In genomic region chr1:20771780-20772179, GRCh38 we compare ENCODE assay signal across 16 cellular contexts. TPM values are rescaled to one million over a fixed set of nuclear protein-coding genes. Genes with fewer than 3 reads are reported as not detected.
DNase-seq lines count a peak whose midpoint lies in the region; ATAC-seq, FAIRE-seq and TF ChIP-seq lines count a peak whose summit lies in the region.
"Had no signal": no experiment of that assay in that cellular context is flagged by ENCODE, and none has a peak within 500 bp of the region (broad histone marks: within the 10 kb centered on the region; RNA-seq: fewer than 3 reads in every experiment).

No MANE protein-coding gene starts in this region.

- peak; percentile 45 for FAIRE-seq in GM12891 (lab: Jason Lieb, UNC)
- FAIRE-seq: HTR-8/SVneo had no signal

- H3K27ac Mint-ChIP-seq in activated naive CD4-positive, alpha-beta T cell treated with anti-CD3 and anti-CD28 coated beads, Interleukin-2, amount 50 U/mL, for 24 hours: peak overlapping the region; percentile 17
- H3K27ac Mint-ChIP-seq in activated naive CD4-positive, alpha-beta T cell treated with anti-CD3 and anti-CD28 coated beads, Interleukin-2, amount 50 U/mL, for 72 hours: peak overlapping the region in 1 of 2 donors; percentile 42
- H3K27ac Mint-ChIP-seq in brain: peak overlapping the region in 4 of 5 experiments; percentile 8 to 85 (median 69)
- peak overlapping the region; percentile 46 for H3K27ac Mint-ChIP-seq in stimulated activated effector memory CD8-positive, alpha-beta T cell treated with anti-CD3 and anti-CD28 coated beads, Interleukin-12 subunit alpha, Interleukin-12 subunit beta, amount 100 ng/mL, for 72 hours
- H3K27ac Mint-ChIP-seq: HFFc6 had no signal

- no peaks in the 10 kb centered on the region for H3K9me3 Mint-ChIP-seq in activated naive CD4-positive, alpha-beta T cell treated with anti-CD3 and anti-CD28 coated beads, Interleukin-2, amount 50 U/mL, for 24 hours
- H3K9me3 Mint-ChIP-seq in activated naive CD4-positive, alpha-beta T cell treated with anti-CD3 and anti-CD28 coated beads, Interleukin-2, amount 50 U/mL, for 72 hours: no peaks in the 10 kb centered on the region
- H3K9me3 Mint-ChIP-seq in brain: no peaks in the 10 kb centered on the region
- H3K9me3 Mint-ChIP-seq in stimulated activated effector memory CD8-positive, alpha-beta T cell treated with anti-CD3 and anti-CD28 coated beads, Interleukin-12 subunit alpha, Interleukin-12 subunit beta, amount 100 ng/mL, for 72 hours: no peaks in the 10 kb centered on the region
- H3K9me3 Mint-ChIP-seq: CD14-positive monocyte; CD8-positive, alpha-beta memory T cell; HFFc6 had no signal

- TF ChIP-seq CTCF in brain (conservative IDR thresholded peaks at IDR 0.05): no peak

- H3K4me3 Mint-ChIP-seq in activated naive CD4-positive, alpha-beta T cell treated with anti-CD3 and anti-CD28 coated beads, Interleukin-2, amount 50 U/mL, for 24 hours: no peak overlapping the region
- no peak overlapping the region for H3K4me3 Mint-ChIP-seq in brain
- no peak overlapping the region for H3K4me3 Mint-ChIP-seq in stimulated activated effector memory CD8-positive, alpha-beta T cell treated with anti-CD3 and anti-CD28 coated beads, Interleukin-12 subunit alpha, Interleukin-12 subunit beta, amount 100 ng/mL, for 72 hours
- H3K4me3 Mint-ChIP-seq: CD14-positive monocyte; CD8-positive, alpha-beta memory T cell; HFFc6 had no signal

- ATAC-seq in activated naive CD4-positive, alpha-beta T cell treated with anti-CD3 and anti-CD28 coated beads, Interleukin-2, amount 50 U/mL, for 72 hours: no peak
- no peak for ATAC-seq in stimulated activated effector memory CD8-positive, alpha-beta T cell treated with anti-CD3 and anti-CD28 coated beads, Interleukin-12 subunit alpha, Interleukin-12 subunit beta, amount 100 ng/mL, for 72 hours
- ATAC-seq: GM12878 had no signal

- peaks cover 12% of the 10 kb centered on the region for H3K4me1 Mint-ChIP-seq in activated naive CD4-positive, alpha-beta T cell treated with anti-CD3 and anti-CD28 coated beads, Interleukin-2, amount 50 U/mL, for 24 hours
- peaks cover 8% of the 10 kb centered on the region for H3K4me1 Mint-ChIP-seq in brain
- H3K4me1 Mint-ChIP-seq in stimulated activated effector memory CD8-positive, alpha-beta T cell treated with anti-CD3 and anti-CD28 coated beads, Interleukin-12 subunit alpha, Interleukin-12 subunit beta, amount 100 ng/mL, for 72 hours: peaks cover 7% of the 10 kb centered on the region
- H3K4me1 Mint-ChIP-seq: CD14-positive monocyte had no signal

- TF ChIP-seq POLR2A in GM12891 (IDR thresholded peaks at IDR 0.05; ENCODE audit: low read depth, low read length): no peak

- H3K27me3 Mint-ChIP-seq in activated naive CD4-positive, alpha-beta T cell treated with anti-CD3 and anti-CD28 coated beads, Interleukin-2, amount 50 U/mL, for 24 hours: no peaks in the 10 kb centered on the region
- H3K27me3 Mint-ChIP-seq in brain: no peaks in the 10 kb centered on the region
- H3K27me3 Mint-ChIP-seq: CD8-positive, alpha-beta memory T cell had no signal

- no peak for DNase-seq in activated naive CD4-positive, alpha-beta T cell treated with anti-CD3 and anti-CD28 coated beads, Interleukin-2, amount 50 U/mL, for 72 hours (ENCODE audit: low spot score in 2 of 2)
- DNase-seq in GM12891 (ENCODE audit: insufficient read length, low spot score) (no peak), NCI-H345 treated with DMSO at 0.1 percent for 48 hours (lab: John Stamatoyannopoulos, UW; ENCODE audit: unreplicated experiment) (no peak), SIG-M5 treated with dmso at 0.1 percent for 504 hours (lab: John Stamatoyannopoulos, UW; ENCODE audit: unreplicated experiment) (no peak)
- no peak for DNase-seq in stimulated activated effector memory CD8-positive, alpha-beta T cell treated with anti-CD3 and anti-CD28 coated beads, Interleukin-12 subunit alpha, Interleukin-12 subunit beta, amount 100 ng/mL, for 72 hours (ENCODE audit: low spot score in 2 of 2)
- DNase-seq: Caco-2; CD8-positive, alpha-beta memory T cell; DMS53; HCEC 1CT; HFFc6; KBM-7 had no signal

- peaks cover 12% of the 10 kb centered on the region for H3K36me3 Mint-ChIP-seq in activated naive CD4-positive, alpha-beta T cell treated with anti-CD3 and anti-CD28 coated beads, Interleukin-2, amount 50 U/mL, for 24 hours
- peaks cover 0 to 19% of the 10 kb centered on the region in 2 donors for H3K36me3 Mint-ChIP-seq in activated naive CD4-positive, alpha-beta T cell treated with anti-CD3 and anti-CD28 coated beads, Interleukin-2, amount 50 U/mL, for 72 hours
- peaks cover 73% of the 10 kb centered on the region for H3K36me3 Mint-ChIP-seq in brain
- peaks cover 100% of the 10 kb centered on the region for H3K36me3 Mint-ChIP-seq in stimulated activated effector memory CD8-positive, alpha-beta T cell treated with anti-CD3 and anti-CD28 coated beads, Interleukin-12 subunit alpha, Interleukin-12 subunit beta, amount 100 ng/mL, for 72 hours

TF ChIP-seq in GM12891, 5 proteins besides CTCF, POLR2A, EP300 and RAD21:
- TF ChIP-seq PAX5 (IDR thresholded peaks at IDR 0.05; ENCODE audit: insufficient read depth, low read length, severe bottlenecking) (no peak), POLR2AphosphoS5 (IDR thresholded peaks at IDR 0.05; ENCODE audit: low read depth, low read length) (no peak), SPI1 (IDR thresholded peaks at IDR 0.05; ENCODE audit: low read depth, low read length) (no peak), TAF1 (IDR thresholded peaks at IDR 0.05; ENCODE audit: low read depth, low read length) (no peak), POU2F2 (IDR thresholded peaks at IDR 0.05; ENCODE audit: low read depth, low read length) (no peak)

RNA-seq across cellular contexts. Expression of gene HP1BP3, which starts 15.3 kb away (rescaled TPM):
- total RNA-seq in activated naive CD4-positive, alpha-beta T cell treated with anti-CD3 and anti-CD28 coated beads, Interleukin-2, amount 50 U/mL, for 72 hours: 100 to 1,000 TPM; 253 to 311 TPM
- polyA plus RNA-seq in GM12891 (2012; ENCODE audit: low read depth, missing spikeins): 84.8 TPM
- polyA plus RNA-seq in brain (ENCODE audit: insufficient read depth, low read depth, low replicate concordance): 232 TPM

RNA-seq across cellular contexts. Expression of gene SH2D5, which starts 39.3 kb away (rescaled TPM):
- under 1 TPM in 1 of 2 donors, not detected in 1; 0.66 TPM for total RNA-seq in activated naive CD4-positive, alpha-beta T cell treated with anti-CD3 and anti-CD28 coated beads, Interleukin-2, amount 50 U/mL, for 72 hours
- polyA plus RNA-seq in GM12891 (2012; ENCODE audit: low read depth, missing spikeins): 0.17 TPM
- 14.3 TPM for polyA plus RNA-seq in brain (ENCODE audit: insufficient read depth, low read depth, low replicate concordance)
- polyA plus RNA-seq: CD14-positive monocyte; CD8-positive, alpha-beta memory T cell had no signal

RNA-seq across cellular contexts. Expression of gene KIF17, which starts 54.0 kb away (rescaled TPM):
- total RNA-seq in activated naive CD4-positive, alpha-beta T cell treated with anti-CD3 and anti-CD28 coated beads, Interleukin-2, amount 50 U/mL, for 72 hours: 1 to 10 TPM in 1 of 2 donors, under 1 TPM in 1; 0.18 to 1.0 TPM
- polyA plus RNA-seq in GM12891 (2012; ENCODE audit: low read depth, missing spikeins): 0.06 TPM
- polyA plus RNA-seq in brain (ENCODE audit: insufficient read depth, low read depth, low replicate concordance): 12.0 TPM
- total RNA-seq: CD8-positive, alpha-beta memory T cell had no signal
- polyA plus RNA-seq: CD14-positive monocyte; CD8-positive, alpha-beta memory T cell had no signal
